Comparison of ENCODE assay signal across 9 cellular contexts in genomic region chr9:113467183-113467582, GRCh38. TPM values are rescaled to one million over a fixed set of nuclear protein-coding genes. Genes with fewer than 3 reads are reported as not detected.
"Had no signal": no experiment of that assay in that cellular context is flagged by ENCODE, and none has a peak within 500 bp of the region (broad histone marks: within the 10 kb centered on the region; RNA-seq: fewer than 3 reads in every experiment).

No MANE protein-coding gene starts in this region.

- ATAC-seq: GM23338, HepG2 had no signal

- H3K4me3 ChIP-seq: GM23338 had no signal

- H2AFZ ChIP-seq: GM23338 had no signal

- DNase-seq: H9, HCEC 1CT, HFFc6, KG1 had no signal

- H3K4me2 ChIP-seq: GM23338 had no signal

- H3K27ac ChIP-seq: HL-60 had no signal

- FAIRE-seq: H1, HepG2 had no signal

RNA-seq across cellular contexts. Expression of gene C9orf43, which starts 56.6 kb away (rescaled TPM):
- polyA plus RNA-seq: IgD-negative memory B cell had no signal
